In genomic region chr3:113421082-113421481, GRCh38 we compare ENCODE assay signal across 22 cellular contexts.
"Had no signal": no experiment of that assay in that cellular context is flagged by ENCODE, and none has a peak within 500 bp of the region (broad histone marks: within the 10 kb centered on the region; RNA-seq: fewer than 3 reads in every experiment).

No MANE protein-coding gene starts in this region.

- H3K27ac Mint-ChIP-seq: activated CD4-positive, alpha-beta memory T cell treated with anti-CD3 and anti-CD28 coated beads, Interleukin-2, amount 10 ng/mL, durations not matched to agents 7 days and 5 days; activated naive CD8-positive, alpha-beta T cell treated with anti-CD3 and anti-CD28 coated beads, Interleukin-2, amount 10 ng/mL, durations not matched to agents 7 days and 5 days; T-cell had no signal

- H3K4me1 Mint-ChIP-seq: activated CD4-positive, alpha-beta memory T cell treated with anti-CD3 and anti-CD28 coated beads, Interleukin-2, amount 10 ng/mL, durations not matched to agents 7 days and 5 days; activated naive CD8-positive, alpha-beta T cell treated with anti-CD3 and anti-CD28 coated beads, Interleukin-2, amount 10 ng/mL, durations not matched to agents 7 days and 5 days; T-cell had no signal

- DNase-seq: activated CD4-positive, alpha-beta memory T cell treated with anti-CD3 and anti-CD28 coated beads, Interleukin-2, amount 10 ng/mL, durations not matched to agents 7 days and 5 days; activated CD4-positive, alpha-beta T cell treated with anti-CD3 and anti-CD28 coated beads, Interleukin-2, amount 50 U/mL, for 1 hour; activated CD4-positive, CD25-positive, alpha-beta regulatory T cell; activated naive CD4-positive, alpha-beta T cell treated with anti-CD3 and anti-CD28 coated beads, Interleukin-2, amount 50 U/mL, for 16 hours; activated naive CD8-positive, alpha-beta T cell treated with anti-CD3 and anti-CD28 coated beads, Interleukin-2, amount 10 ng/mL, durations not matched to agents 7 days and 5 days; adrenal gland; anterior cingulate cortex; MM.1S; NCI-H1105 treated with DMSO at 0.1 percent for 48 hours; NCI-H1436 treated with DMSO at 0.1 percent for 48 hours; NCI-H187 treated with DMSO at 0.1 percent for 48 hours; NCI-H2171; NCI-H2227 treated with DMSO at 0.1 percent for 48 hours; NCI-H446 treated with DMSO at 0.1 percent for 48 hours; NCI-H524 treated with DMSO at 0.1 percent for 48 hours; NCI-H82; OCI-M1; RPMI8226; T-cell; T1000 had no signal

- H3K4me3 Mint-ChIP-seq: activated CD4-positive, alpha-beta memory T cell treated with anti-CD3 and anti-CD28 coated beads, Interleukin-2, amount 10 ng/mL, durations not matched to agents 7 days and 5 days; activated naive CD8-positive, alpha-beta T cell treated with anti-CD3 and anti-CD28 coated beads, Interleukin-2, amount 10 ng/mL, durations not matched to agents 7 days and 5 days; T-cell had no signal

- H3K27me3 Mint-ChIP-seq: activated CD4-positive, alpha-beta memory T cell treated with anti-CD3 and anti-CD28 coated beads, Interleukin-2, amount 10 ng/mL, durations not matched to agents 7 days and 5 days; activated naive CD8-positive, alpha-beta T cell treated with anti-CD3 and anti-CD28 coated beads, Interleukin-2, amount 10 ng/mL, durations not matched to agents 7 days and 5 days; T-cell had no signal

- ATAC-seq: Panc1, Right ventricle myocardium inferior, T-cell had no signal
